In the genomic region with DNA sequence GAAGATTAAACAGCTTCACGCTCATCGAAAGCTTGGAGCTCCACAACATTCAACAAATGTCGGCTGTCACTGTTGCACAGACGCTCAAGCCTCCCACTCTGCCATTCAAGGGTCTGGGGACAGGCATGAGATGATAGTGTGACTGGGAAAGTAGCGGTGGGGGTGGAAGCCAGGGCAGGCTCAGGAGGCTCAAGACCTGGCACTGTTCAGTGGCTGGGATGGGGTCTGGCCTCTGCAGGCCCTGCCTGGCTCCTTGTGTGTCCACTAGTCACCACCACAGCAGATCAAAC, we compare ENCODE assay signal across 28 cellular contexts. TPM values are rescaled to one million over a fixed set of nuclear protein-coding genes. Genes with fewer than 3 reads are reported as not detected.
DNase-seq lines count a peak whose midpoint lies in the region; ATAC-seq and TF ChIP-seq lines count a peak whose summit lies in the region.
"Had no signal": no experiment of that assay in that cellular context is flagged by ENCODE, and none has a peak within 500 bp of the region (broad histone marks: within the 10 kb centered on the region; RNA-seq: fewer than 3 reads in every experiment).

No MANE protein-coding gene starts in this region.

- DNase-seq in DMS153 (lab: John Stamatoyannopoulos, UW) (peak; percentile 3), DMS153 treated with DMSO at 0.1 percent for 48 hours (lab: John Stamatoyannopoulos, UW; ENCODE audit: unreplicated experiment) (no peak), natural killer cell (no peak), mesenteric fat pad (ENCODE audit: low spot score) (peak; percentile 45), ovary (no peak), medulla oblongata (ENCODE audit: extremely low spot score) (no peak)
- peak; percentile 22 for DNase-seq in natural killer cell treated with Interleukin-12 subunit alpha and Interleukin-12 subunit beta and Interleukin-15 and Interleukin-18, amount 100 ng/mL, for 72 hours (ENCODE audit: low spot score)
- DNase-seq: activated CD4-positive, alpha-beta T cell treated with anti-CD3 and anti-CD28 coated beads, Interleukin-2, amount 50 U/mL, for 48 hours; activated CD4-positive, CD25-positive, alpha-beta regulatory T cell treated with anti-CD3 and anti-CD28 coated beads, Interleukin-2, amount 50 U/mL, for 72 hours; activated naive CD4-positive, alpha-beta T cell treated with Interleukin-2 at 50 U/mL for 16 hours; activated T-cell treated with anti-CD3 and anti-CD28 coated beads, Interleukin-2, amount 50 U/mL, for 72 hours; COR-L47; gastrocnemius medialis; HFFc6; psoas muscle; stimulated activated CD4-positive, alpha-beta T cell treated with anti-CD3 and anti-CD28 coated beads, Interleukin-4, amount 100 ng/mL, for 4 hours; transverse colon had no signal

- peaks cover 0 to 3% of the 10 kb centered on the region in 2 donors for H3K27me3 Mint-ChIP-seq in natural killer cell treated with Interleukin-12 subunit alpha and Interleukin-12 subunit beta and Interleukin-15 and Interleukin-18, amount 100 ng/mL, for 72 hours
- H3K27me3 Mint-ChIP-seq in natural killer cell (ENCODE audit: low read depth in 2 of 2) = peaks cover 3% of the 10 kb centered on the region in 2 donors

- H3K9me3 Mint-ChIP-seq in natural killer cell treated with Interleukin-12 subunit alpha and Interleukin-12 subunit beta and Interleukin-15 and Interleukin-18, amount 100 ng/mL, for 72 hours = peaks cover 6% of the 10 kb centered on the region
- H3K9me3 Mint-ChIP-seq in natural killer cell = peaks cover 5 to 7% of the 10 kb centered on the region in 2 donors

- WGBS in ovary, 3 donors = 93 to 97% (median 94%) methylated on average over 5 of the region's 5 CpGs

- no peak overlapping the region for H3K27ac ChIP-seq in ovary
- H3K27ac ChIP-seq: 22Rv1, C4-2B, gastrocnemius medialis, neutrophil, psoas muscle, transverse colon had no signal

- peaks cover 6% of the 10 kb centered on the region for H3K4me1 ChIP-seq in ovary (ENCODE audit: insufficient read depth)

- intact Hi-C loops in natural killer cell (cut with micrococcal nuclease) (no loop called here), ovary (cut with DNase I) (loop anchor here in 1 of 4 donors (5.0 kb wide), 1 partner anchor 67 kb away; no protein-coding TSS in a partner anchor)

- H3K9me3 ChIP-seq in ovary = no peaks in the 10 kb centered on the region
- H3K9me3 ChIP-seq: gastrocnemius medialis had no signal

- TF ChIP-seq POLR2A in ovary (IDR thresholded peaks at IDR 0.05) = no peak

- H3K36me3 ChIP-seq in ovary = no peaks in the 10 kb centered on the region
- H3K36me3 ChIP-seq: gastrocnemius medialis, neutrophil, transverse colon had no signal

- H3K27ac Mint-ChIP-seq in natural killer cell treated with Interleukin-12 subunit alpha and Interleukin-12 subunit beta and Interleukin-15 and Interleukin-18, amount 100 ng/mL, for 72 hours = no peak overlapping the region
- H3K27ac Mint-ChIP-seq in natural killer cell = no peak overlapping the region
- H3K27ac Mint-ChIP-seq: activated T-cell treated with anti-CD3 and anti-CD28 coated beads, Interleukin-2, amount 50 U/mL, for 72 hours; brain; GM23338; HFFc6 had no signal

- H3K36me3 Mint-ChIP-seq in natural killer cell treated with Interleukin-12 subunit alpha and Interleukin-12 subunit beta and Interleukin-15 and Interleukin-18, amount 100 ng/mL, for 72 hours = peaks cover 9% of the 10 kb centered on the region
- H3K36me3 Mint-ChIP-seq in natural killer cell = peaks cover 12% of the 10 kb centered on the region

- no peak for ATAC-seq in natural killer cell treated with Interleukin-12 subunit alpha and Interleukin-12 subunit beta and Interleukin-15 and Interleukin-18, amount 100 ng/mL, for 72 hours
- no peak for ATAC-seq in natural killer cell
- ATAC-seq in GM21717 (IDR thresholded peaks at IDR 0.05; ENCODE audit: unreplicated experiment) = no peak
- ATAC-seq: activated T-cell treated with anti-CD3 and anti-CD28 coated beads, Interleukin-2, amount 50 U/mL, for 72 hours; gastrocnemius medialis; GM23338; psoas muscle; Right ventricle myocardium inferior had no signal

- no peak for TF ChIP-seq EP300 in ovary (IDR thresholded peaks at IDR 0.05)

- TF ChIP-seq CTCF in natural killer cell (IDR thresholded peaks at IDR 0.05) = no peak
- TF ChIP-seq CTCF in ovary (IDR thresholded peaks at IDR 0.05) = no peak

- H3K4me3 ChIP-seq in ovary = no peak overlapping the region
- H3K4me3 ChIP-seq: gastrocnemius medialis, GM23338, psoas muscle, transverse colon had no signal

- no peak overlapping the region for H3K4me3 Mint-ChIP-seq in natural killer cell treated with Interleukin-12 subunit alpha and Interleukin-12 subunit beta and Interleukin-15 and Interleukin-18, amount 100 ng/mL, for 72 hours
- no peak overlapping the region for H3K4me3 Mint-ChIP-seq in natural killer cell
- H3K4me3 Mint-ChIP-seq: activated T-cell treated with anti-CD3 and anti-CD28 coated beads, Interleukin-2, amount 50 U/mL, for 72 hours; brain; GM23338; HFFc6 had no signal

- H3K27me3 ChIP-seq in ovary = no peaks in the 10 kb centered on the region
- H3K27me3 ChIP-seq: gastrocnemius medialis, neutrophil, transverse colon had no signal

- H3K4me1 Mint-ChIP-seq in natural killer cell treated with Interleukin-12 subunit alpha and Interleukin-12 subunit beta and Interleukin-15 and Interleukin-18, amount 100 ng/mL, for 72 hours (ENCODE audit: low read depth in 2 of 2) = no peaks in the 10 kb centered on the region
- no peaks in the 10 kb centered on the region for H3K4me1 Mint-ChIP-seq in natural killer cell

RNA-seq across cellular contexts. Expression of a gene that starts 13.5 kb away (rescaled TPM):
- total RNA-seq in natural killer cell treated with Interleukin-12 subunit alpha and Interleukin-12 subunit beta and Interleukin-15 and Interleukin-18, amount 100 ng/mL, for 72 hours = 100 to 1,000 TPM; 123 to 160 TPM
- total RNA-seq in natural killer cell (10 to 100 TPM; 53.9 to 99.6 (median 72.5) TPM), mesenteric fat pad (59.9 TPM), ovary (10 to 100 TPM; 17.9 to 44.7 (median 30.5) TPM)
- polyA plus RNA-seq in ovary = 10 to 100 TPM; 18.4 to 32.7 TPM

RNA-seq across cellular contexts. Expression of a gene that starts 43.2 kb away (rescaled TPM):
- total RNA-seq in natural killer cell treated with Interleukin-12 subunit alpha and Interleukin-12 subunit beta and Interleukin-15 and Interleukin-18, amount 100 ng/mL, for 72 hours = 100 to 1,000 TPM; 130 to 242 TPM
- total RNA-seq in natural killer cell (10 to 100 TPM; 75.5 to 95.4 (median 90.2) TPM), mesenteric fat pad (74.7 TPM), ovary (10 to 100 TPM; 32.9 to 77.8 (median 56.2) TPM)
- polyA plus RNA-seq in ovary = 10 to 100 TPM; 14.4 to 21.1 TPM

RNA-seq across cellular contexts. Expression of a gene that starts 50.9 kb away (rescaled TPM):
- not detected for total RNA-seq in natural killer cell treated with Interleukin-12 subunit alpha and Interleukin-12 subunit beta and Interleukin-15 and Interleukin-18, amount 100 ng/mL, for 72 hours
- not detected for total RNA-seq in natural killer cell
- not detected for total RNA-seq in mesenteric fat pad
- not detected for total RNA-seq in ovary
- not detected for polyA plus RNA-seq in ovary
- total RNA-seq: activated T-cell treated with anti-CD3 and anti-CD28 coated beads, Interleukin-2, amount 50 U/mL, for 72 hours; chondrocyte; endothelial cell of umbilical vein; fibroblast of lung; GM23338; HFFc6; T-helper 2 cell treated with Interferon-gamma antibody and Interleukin-4, amounts not matched to agents 100 ng/mL and 5 ng/mL, for 36 hours; transverse colon had no signal
- polyA plus RNA-seq: endothelial cell of umbilical vein, fibroblast of lung, GM23338 had no signal

Comparison
In these comparisons a context has a peak if more than half of its experiments do, and no peak if none do; other contexts are left out.
1. DNase-seq: peak in DMS153 (single experiment), natural killer cell treated with Interleukin-12 subunit alpha and Interleukin-12 subunit beta and Interleukin-15 and Interleukin-18, amount 100 ng/mL, for 72 hours (single experiment) and mesenteric fat pad (single experiment); none in DMS153 treated with DMSO at 0.1 percent for 48 hours (single experiment), natural killer cell (single experiment), ovary (0 of 5) and medulla oblongata (single experiment).